24 cellular contexts compared by ENCODE assay signal in the genomic region with DNA sequence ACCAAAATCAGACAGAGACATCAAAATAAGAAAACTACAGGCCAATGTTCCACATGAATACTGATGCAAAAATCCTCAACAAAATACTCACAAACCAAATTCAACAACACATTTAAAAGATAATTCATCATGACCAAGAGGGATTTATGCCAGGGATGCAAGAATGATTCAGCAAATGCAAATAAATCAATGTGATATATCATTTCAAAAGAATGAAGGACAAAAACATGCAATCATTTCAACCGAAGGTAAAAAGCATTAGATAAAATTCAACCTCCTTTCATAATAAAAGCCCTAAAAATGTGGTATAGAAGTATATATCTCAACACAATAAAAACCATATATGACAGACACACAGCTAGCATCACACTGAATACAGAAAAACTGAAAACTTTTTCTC.
DNase-seq lines count a peak whose midpoint lies in the region; ATAC-seq, FAIRE-seq and TF ChIP-seq lines count a peak whose summit lies in the region.
"Had no signal": no experiment of that assay in that cellular context is flagged by ENCODE, and none has a peak within 500 bp of the region (broad histone marks: within the 10 kb centered on the region; RNA-seq: fewer than 3 reads in every experiment).

No MANE protein-coding gene starts in this region.

- FAIRE-seq in astrocyte (lab: Jason Lieb, UNC): peak; percentile 54

- H3K27me3 ChIP-seq in astrocyte (ENCODE audit: insufficient read depth, low read length): no peaks in the 10 kb centered on the region
- H3K27me3 ChIP-seq: esophagus muscularis mucosa, hepatocyte, neural progenitor cell, transverse colon had no signal

- no peak overlapping the region for H3K27ac Mint-ChIP-seq in astrocyte (ENCODE audit: unreplicated experiment)
- H3K27ac Mint-ChIP-seq: activated CD8-positive, alpha-beta T cell treated with anti-CD3 and anti-CD28 coated beads, Interleukin-2, amount 10 ng/mL, durations not matched to agents 7 days and 5 days; activated naive CD4-positive, alpha-beta T cell treated with anti-CD3 and anti-CD28 coated beads, Interleukin-2, amount 50 U/mL, for 24 hours; activated T-cell treated with anti-CD3 and anti-CD28 coated beads, Interleukin-2, amount 50 U/mL, for 72 hours; neural progenitor cell; stimulated activated naive CD8-positive, alpha-beta T cell treated with anti-CD3 and anti-CD28 coated beads, Interleukin-15, Interleukin-2, amounts not matched to agents 100 ng/mL and 50 ng/mL, for 24 hours had no signal

- peaks cover 2% of the 10 kb centered on the region for H3K9me3 Mint-ChIP-seq in astrocyte (ENCODE audit: unreplicated experiment)
- peaks cover 17% of the 10 kb centered on the region for H3K9me3 Mint-ChIP-seq in activated T-cell treated with anti-CD3 and anti-CD28 coated beads, Interleukin-2, amount 50 U/mL, for 4 hours
- H3K9me3 Mint-ChIP-seq: stimulated activated naive CD8-positive, alpha-beta T cell treated with anti-CD3 and anti-CD28 coated beads, Interleukin-15, Interleukin-2, amounts not matched to agents 100 ng/mL and 50 ng/mL, for 24 hours had no signal

- H4K20me1 ChIP-seq in astrocyte (ENCODE audit: insufficient read depth, low read length): no peaks in the 10 kb centered on the region

- no peak overlapping the region for H3K4me3 ChIP-seq in astrocyte (ENCODE audit: insufficient read depth, low read depth, low read length)
- H3K4me3 ChIP-seq in foreskin fibroblast (ENCODE audit: low read depth in 1 of 2, low read length in 2 of 2): no peak overlapping the region
- H3K4me3 ChIP-seq: esophagus muscularis mucosa, hepatocyte, neural progenitor cell, prostate gland, transverse colon had no signal

- no peak overlapping the region for H3K4me3 Mint-ChIP-seq in astrocyte (ENCODE audit: unreplicated experiment)
- H3K4me3 Mint-ChIP-seq in activated T-cell treated with anti-CD3 and anti-CD28 coated beads, Interleukin-2, amount 50 U/mL, for 4 hours: no peak overlapping the region
- H3K4me3 Mint-ChIP-seq: activated CD8-positive, alpha-beta T cell treated with anti-CD3 and anti-CD28 coated beads, Interleukin-2, amount 10 ng/mL, durations not matched to agents 7 days and 5 days; activated naive CD4-positive, alpha-beta T cell treated with anti-CD3 and anti-CD28 coated beads, Interleukin-2, amount 50 U/mL, for 24 hours; activated T-cell treated with anti-CD3 and anti-CD28 coated beads, Interleukin-2, amount 50 U/mL, for 72 hours; neural progenitor cell; stimulated activated naive CD8-positive, alpha-beta T cell treated with anti-CD3 and anti-CD28 coated beads, Interleukin-15, Interleukin-2, amounts not matched to agents 100 ng/mL and 50 ng/mL, for 24 hours had no signal

- ATAC-seq in activated T-cell treated with anti-CD3 and anti-CD28 coated beads, Interleukin-2, amount 50 U/mL, for 4 hours: no peak
- no peak for ATAC-seq in GM18858 (IDR thresholded peaks at IDR 0.05; ENCODE audit: unreplicated experiment)
- ATAC-seq: activated CD4-positive, CD25-positive, alpha-beta regulatory T cell treated with anti-CD3 and anti-CD28 coated beads, Interleukin-2, amount 50 U/mL, for 24 hours; activated CD8-positive, alpha-beta T cell treated with anti-CD3 and anti-CD28 coated beads, Interleukin-2, amount 10 ng/mL, durations not matched to agents 7 days and 5 days; activated T-cell treated with anti-CD3 and anti-CD28 coated beads, Interleukin-2, amount 50 U/mL, for 72 hours had no signal

- no peaks in the 10 kb centered on the region for H3K27me3 Mint-ChIP-seq in astrocyte (ENCODE audit: low read depth, unreplicated experiment)
- H3K27me3 Mint-ChIP-seq in activated T-cell treated with anti-CD3 and anti-CD28 coated beads, Interleukin-2, amount 50 U/mL, for 4 hours (ENCODE audit: low read depth): no peaks in the 10 kb centered on the region
- H3K27me3 Mint-ChIP-seq: stimulated activated naive CD8-positive, alpha-beta T cell treated with anti-CD3 and anti-CD28 coated beads, Interleukin-15, Interleukin-2, amounts not matched to agents 100 ng/mL and 50 ng/mL, for 24 hours had no signal

- no peaks in the 10 kb centered on the region for H3K36me3 Mint-ChIP-seq in astrocyte (ENCODE audit: low read depth, unreplicated experiment)
- H3K36me3 Mint-ChIP-seq in activated T-cell treated with anti-CD3 and anti-CD28 coated beads, Interleukin-2, amount 50 U/mL, for 4 hours (ENCODE audit: insufficient read depth): no peaks in the 10 kb centered on the region
- H3K36me3 Mint-ChIP-seq: activated naive CD4-positive, alpha-beta T cell treated with anti-CD3 and anti-CD28 coated beads, Interleukin-2, amount 50 U/mL, for 24 hours; neural progenitor cell had no signal

- no peak overlapping the region for H3K27ac ChIP-seq in astrocyte (ENCODE audit: low read depth, low read length)
- H3K27ac ChIP-seq: esophagus muscularis mucosa, hepatocyte, neural progenitor cell, prostate gland, RWPE1, transverse colon had no signal

- in situ Hi-C loops in Caki2 (cut with HindIII; ENCODE audit: low pct_unique_long_range_greater_than_20kb, low sequenced_read_pairs): no loop called here

- peaks cover 9% of the 10 kb centered on the region for H3K4me1 ChIP-seq in astrocyte (ENCODE audit: insufficient read depth, low read length)
- H3K4me1 ChIP-seq: esophagus muscularis mucosa, neural progenitor cell, prostate gland, transverse colon had no signal

- H3K79me2 ChIP-seq in astrocyte (ENCODE audit: insufficient read depth, low read length): no peaks in the 10 kb centered on the region
- H3K79me2 ChIP-seq: hepatocyte had no signal

- H3K9me3 ChIP-seq in astrocyte (ENCODE audit: insufficient read depth, low read depth, low read length): no peaks in the 10 kb centered on the region
- H3K9me3 ChIP-seq: esophagus muscularis mucosa, prostate gland had no signal

- no peak overlapping the region for H3K9ac ChIP-seq in astrocyte (ENCODE audit: low read length)
- H3K9ac ChIP-seq: neural progenitor cell had no signal

- no peak overlapping the region for H2AFZ ChIP-seq in astrocyte (ENCODE audit: low read depth, low read length)
- H2AFZ ChIP-seq: hepatocyte, neural progenitor cell had no signal

- H3K4me1 Mint-ChIP-seq in astrocyte (ENCODE audit: low read depth, unreplicated experiment): peaks cover 21% of the 10 kb centered on the region
- peaks cover 2% of the 10 kb centered on the region for H3K4me1 Mint-ChIP-seq in activated T-cell treated with anti-CD3 and anti-CD28 coated beads, Interleukin-2, amount 50 U/mL, for 4 hours (ENCODE audit: low read depth)
- H3K4me1 Mint-ChIP-seq: activated naive CD4-positive, alpha-beta T cell treated with anti-CD3 and anti-CD28 coated beads, Interleukin-2, amount 50 U/mL, for 24 hours; neural progenitor cell had no signal

- no peak for TF ChIP-seq CTCF in astrocyte (IDR thresholded peaks at IDR 0.05; ENCODE audit: insufficient read depth, low read depth, low read length)
- no peak for TF ChIP-seq CTCF in foreskin fibroblast (IDR thresholded peaks at IDR 0.05; ENCODE audit: low read depth, low read length)

- DNase-seq in Caki2 (ENCODE audit: low read depth) (peak; percentile 7), HS-5 (ENCODE audit: low read depth) (peak; percentile 43), astrocyte (ENCODE audit: low read depth) (peak; percentile 80), foreskin fibroblast (peak; percentile 59 to 82), T-helper 1 cell (no peak), germinal center (ENCODE audit: low spot score) (no peak)
- DNase-seq in activated T-cell treated with anti-CD3 and anti-CD28 coated beads, Interleukin-2, amount 50 U/mL, for 4 hours: no peak
- DNase-seq: activated CD8-positive, alpha-beta T cell treated with anti-CD3 and anti-CD28 coated beads, Interleukin-2, amount 10 ng/mL, durations not matched to agents 7 days and 5 days; activated T-cell treated with anti-CD3 and anti-CD28 coated beads, Interleukin-2, amount 50 U/mL, for 72 hours; DND-41; effector CD8-positive, alpha-beta T cell; NCI-H510A treated with DMSO at 0.1 percent for 48 hours; stimulated activated CD4-positive, alpha-beta T cell treated with anti-CD3 and anti-CD28 coated beads, Interleukin-4, amount 100 ng/mL, for 1 hour; T1000; transverse colon had no signal

- H3K4me2 ChIP-seq in astrocyte (ENCODE audit: low read length): peak overlapping the region; percentile 15
- H3K4me2 ChIP-seq: hepatocyte, neural progenitor cell had no signal

- H3K36me3 ChIP-seq in astrocyte (ENCODE audit: insufficient read depth, low read length): no peaks in the 10 kb centered on the region
- H3K36me3 ChIP-seq: esophagus muscularis mucosa, neural progenitor cell, prostate gland, transverse colon had no signal

Comparison
In these comparisons a context has a peak if more than half of its experiments do, and no peak if none do; other contexts are left out.
1. DNase-seq: peak in Caki2 (single experiment), HS-5 (single experiment), astrocyte (single experiment) and foreskin fibroblast (2 of 2); none in T-helper 1 cell (0 of 5), activated T-cell treated with anti-CD3 and anti-CD28 coated beads, Interleukin-2, amount 50 U/mL, for 4 hours (single experiment) and germinal center (single experiment).